ENCODE assay signal across 1 cellular context in the genomic region with DNA sequence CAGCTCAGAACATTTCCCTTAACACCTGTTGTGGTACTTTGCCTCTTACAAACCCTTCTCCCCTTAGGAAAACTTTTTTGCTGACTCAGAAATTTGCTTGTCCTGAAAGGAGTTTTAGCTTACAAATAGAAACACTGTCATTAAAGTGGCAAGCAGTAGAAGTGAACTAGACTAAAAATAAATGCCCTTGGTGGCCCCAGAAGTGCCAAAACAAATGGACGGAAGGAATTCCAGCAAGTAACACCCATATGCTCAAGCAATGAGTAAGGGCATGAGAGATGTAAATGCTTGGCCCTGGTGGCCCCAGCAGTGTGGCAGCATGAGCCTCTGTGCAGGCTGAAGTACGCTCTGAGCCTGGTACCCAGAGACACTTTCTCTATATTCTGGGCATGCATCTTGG.
TF ChIP-seq lines count a peak whose summit lies in the region.

No MANE protein-coding gene starts in this region.

TF ChIP-seq in H1, 55 proteins besides CTCF, POLR2A, EP300 and RAD21:
- TF ChIP-seq MAFK (IDR thresholded peaks at IDR 0.05; ENCODE audit: low read depth, low read length) (peak; percentile 79), NANOG (IDR thresholded peaks at IDR 0.05; ENCODE audit: insufficient read depth, low read depth, low read length, poor library complexity, severe bottlenecking) (no peak), BACH1 (IDR thresholded peaks at IDR 0.05; ENCODE audit: low read length) (no peak)
